In the genomic region with DNA sequence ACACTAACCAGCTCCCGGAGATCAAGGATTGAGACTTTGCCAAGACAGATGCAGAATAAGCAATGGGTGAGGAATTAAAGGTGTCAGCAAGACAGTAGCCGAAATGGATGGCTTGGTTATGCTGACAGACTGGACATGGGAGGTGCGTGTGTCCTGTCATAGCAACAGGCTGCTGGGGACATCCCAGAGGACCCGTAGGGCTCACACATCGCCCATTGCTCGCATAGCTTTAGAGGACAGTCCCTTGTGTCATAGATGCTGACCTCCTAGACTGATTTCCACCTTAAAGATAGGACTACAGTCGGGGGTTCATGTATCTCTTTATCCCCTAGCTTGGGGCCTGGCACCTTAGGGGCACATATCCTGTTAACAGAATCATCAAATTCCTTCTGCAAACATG, we compare ENCODE assay signal across 21 cellular contexts.
"Had no signal": no experiment of that assay in that cellular context is flagged by ENCODE, and none has a peak within 500 bp of the region (broad histone marks: within the 10 kb centered on the region; RNA-seq: fewer than 3 reads in every experiment).

No MANE protein-coding gene starts in this region.

- H3K27ac ChIP-seq: gastrocnemius medialis, left lung, ovary, psoas muscle, sigmoid colon, stomach, thyroid gland had no signal

- H3K27ac Mint-ChIP-seq: effector memory CD8-positive, alpha-beta T cell; natural killer cell; stimulated activated effector memory CD8-positive, alpha-beta T cell treated with anti-CD3 and anti-CD28 coated beads, Interleukin-12 subunit alpha, Interleukin-12 subunit beta, amount 100 ng/mL, for 72 hours; type B pancreatic cell had no signal

- H3K4me1 Mint-ChIP-seq: natural killer cell; stimulated activated effector memory CD8-positive, alpha-beta T cell treated with anti-CD3 and anti-CD28 coated beads, Interleukin-12 subunit alpha, Interleukin-12 subunit beta, amount 100 ng/mL, for 72 hours had no signal

- H3K36me3 ChIP-seq: ovary had no signal

- H3K4me1 ChIP-seq: left lung, sigmoid colon, stomach, thyroid gland had no signal

- H3K4me3 Mint-ChIP-seq: effector memory CD8-positive, alpha-beta T cell; natural killer cell; stimulated activated effector memory CD8-positive, alpha-beta T cell treated with anti-CD3 and anti-CD28 coated beads, Interleukin-12 subunit alpha, Interleukin-12 subunit beta, amount 100 ng/mL, for 72 hours; type B pancreatic cell had no signal

- H3K9me3 ChIP-seq: gastrocnemius medialis, left lung, ovary, psoas muscle, sigmoid colon, stomach, thyroid gland had no signal

- H3K4me3 ChIP-seq: gastrocnemius medialis, left lung, ovary, psoas muscle, sigmoid colon, stomach, thyroid gland had no signal

- H3K27me3 Mint-ChIP-seq: effector memory CD8-positive, alpha-beta T cell; type B pancreatic cell had no signal

- DNase-seq: cortex of kidney; effector memory CD8-positive, alpha-beta T cell; gastrocnemius medialis; head of caudate nucleus; kidney; left lung; mesendoderm; natural killer cell; occipital lobe; ovary; posterior cingulate gyrus; psoas muscle; right cardiac atrium; sigmoid colon; stimulated activated CD4-positive, alpha-beta T cell treated with anti-CD3 and anti-CD28 coated beads, Interleukin-2, amount 100 ng/mL, for 24 hours; stimulated activated CD4-positive, alpha-beta T cell treated with anti-CD3 and anti-CD28 coated beads, Interleukin-4, amount 100 ng/mL, for 24 hours; stimulated activated naive CD4-positive, alpha-beta T cell treated with Interleukin-2 at 50 U/mL for 16 hours; stomach; thyroid gland had no signal

- H3K36me3 Mint-ChIP-seq: natural killer cell had no signal

- H3K9me3 Mint-ChIP-seq: effector memory CD8-positive, alpha-beta T cell; natural killer cell; stimulated activated effector memory CD8-positive, alpha-beta T cell treated with anti-CD3 and anti-CD28 coated beads, Interleukin-12 subunit alpha, Interleukin-12 subunit beta, amount 100 ng/mL, for 72 hours; type B pancreatic cell had no signal

- FAIRE-seq: kidney had no signal

- ATAC-seq: effector memory CD8-positive, alpha-beta T cell; gastrocnemius medialis; left lung; natural killer cell; stimulated activated effector memory CD8-positive, alpha-beta T cell treated with anti-CD3 and anti-CD28 coated beads, Interleukin-12 subunit alpha, Interleukin-12 subunit beta, amount 100 ng/mL, for 72 hours had no signal

- H3K27me3 ChIP-seq: gastrocnemius medialis, left lung, ovary, sigmoid colon, stomach, thyroid gland had no signal
